2 cellular contexts compared by ENCODE assay signal in the genomic region with DNA sequence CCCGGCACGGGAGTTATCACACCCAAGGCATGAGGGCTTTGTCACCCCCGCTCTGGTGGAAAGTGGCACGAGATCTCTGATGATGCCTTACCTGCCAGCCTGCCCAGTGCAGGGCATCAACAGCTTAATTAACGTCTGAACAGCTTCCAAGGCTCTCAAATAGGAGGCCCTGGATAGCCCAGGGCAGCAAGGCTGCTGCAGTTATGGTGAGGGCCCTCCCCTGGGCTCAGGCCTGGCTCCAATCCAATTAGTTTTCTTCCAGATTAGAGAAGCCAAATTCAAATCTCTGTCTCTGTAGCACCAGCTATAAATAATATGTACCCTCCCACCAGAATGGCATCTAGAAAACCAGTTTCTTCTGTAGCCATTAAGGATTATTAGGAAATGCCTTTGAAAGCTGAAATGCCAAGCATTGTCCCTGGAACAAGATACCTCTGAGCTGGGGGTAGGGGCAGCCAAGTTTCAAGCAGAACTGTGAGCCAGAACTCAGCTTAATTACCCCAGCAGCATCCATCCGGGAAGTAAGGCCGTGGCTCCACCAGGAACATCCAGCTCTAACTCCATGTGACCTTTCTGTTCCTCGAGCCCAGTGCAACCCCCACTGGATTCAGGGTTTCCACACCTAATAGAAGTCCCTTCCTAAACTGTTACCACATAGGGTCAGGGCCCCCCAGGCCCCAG.
TF ChIP-seq lines count a peak whose summit lies in the region.

No MANE protein-coding gene starts in this region.

TF ChIP-seq in GM23338, 12 proteins besides CTCF, POLR2A, EP300 and RAD21 (continued from another document):
- TF ChIP-seq, protein P1, sequence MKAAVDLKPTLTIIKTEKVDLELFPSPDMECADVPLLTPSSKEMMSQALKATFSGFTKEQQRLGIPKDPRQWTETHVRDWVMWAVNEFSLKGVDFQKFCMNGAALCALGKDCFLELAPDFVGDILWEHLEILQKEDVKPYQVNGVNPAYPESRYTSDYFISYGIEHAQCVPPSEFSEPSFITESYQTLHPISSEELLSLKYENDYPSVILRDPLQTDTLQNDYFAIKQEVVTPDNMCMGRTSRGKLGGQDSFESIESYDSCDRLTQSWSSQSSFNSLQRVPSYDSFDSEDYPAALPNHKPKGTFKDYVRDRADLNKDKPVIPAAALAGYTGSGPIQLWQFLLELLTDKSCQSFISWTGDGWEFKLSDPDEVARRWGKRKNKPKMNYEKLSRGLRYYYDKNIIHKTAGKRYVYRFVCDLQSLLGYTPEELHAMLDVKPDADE (IDR thresholded peaks at IDR 0.05) = no peak
- no peak for TF ChIP-seq ZNF331 (CRISPR knock-in tag; IDR thresholded peaks at IDR 0.05; ENCODE audit: low read depth)
- no peak for TF ChIP-seq STAT1 (IDR thresholded peaks at IDR 0.05; ENCODE audit: unreplicated experiment)
- no peak for TF ChIP-seq ZNF114 (CRISPR knock-in tag; IDR thresholded peaks at IDR 0.05)
- TF ChIP-seq, protein P2, sequence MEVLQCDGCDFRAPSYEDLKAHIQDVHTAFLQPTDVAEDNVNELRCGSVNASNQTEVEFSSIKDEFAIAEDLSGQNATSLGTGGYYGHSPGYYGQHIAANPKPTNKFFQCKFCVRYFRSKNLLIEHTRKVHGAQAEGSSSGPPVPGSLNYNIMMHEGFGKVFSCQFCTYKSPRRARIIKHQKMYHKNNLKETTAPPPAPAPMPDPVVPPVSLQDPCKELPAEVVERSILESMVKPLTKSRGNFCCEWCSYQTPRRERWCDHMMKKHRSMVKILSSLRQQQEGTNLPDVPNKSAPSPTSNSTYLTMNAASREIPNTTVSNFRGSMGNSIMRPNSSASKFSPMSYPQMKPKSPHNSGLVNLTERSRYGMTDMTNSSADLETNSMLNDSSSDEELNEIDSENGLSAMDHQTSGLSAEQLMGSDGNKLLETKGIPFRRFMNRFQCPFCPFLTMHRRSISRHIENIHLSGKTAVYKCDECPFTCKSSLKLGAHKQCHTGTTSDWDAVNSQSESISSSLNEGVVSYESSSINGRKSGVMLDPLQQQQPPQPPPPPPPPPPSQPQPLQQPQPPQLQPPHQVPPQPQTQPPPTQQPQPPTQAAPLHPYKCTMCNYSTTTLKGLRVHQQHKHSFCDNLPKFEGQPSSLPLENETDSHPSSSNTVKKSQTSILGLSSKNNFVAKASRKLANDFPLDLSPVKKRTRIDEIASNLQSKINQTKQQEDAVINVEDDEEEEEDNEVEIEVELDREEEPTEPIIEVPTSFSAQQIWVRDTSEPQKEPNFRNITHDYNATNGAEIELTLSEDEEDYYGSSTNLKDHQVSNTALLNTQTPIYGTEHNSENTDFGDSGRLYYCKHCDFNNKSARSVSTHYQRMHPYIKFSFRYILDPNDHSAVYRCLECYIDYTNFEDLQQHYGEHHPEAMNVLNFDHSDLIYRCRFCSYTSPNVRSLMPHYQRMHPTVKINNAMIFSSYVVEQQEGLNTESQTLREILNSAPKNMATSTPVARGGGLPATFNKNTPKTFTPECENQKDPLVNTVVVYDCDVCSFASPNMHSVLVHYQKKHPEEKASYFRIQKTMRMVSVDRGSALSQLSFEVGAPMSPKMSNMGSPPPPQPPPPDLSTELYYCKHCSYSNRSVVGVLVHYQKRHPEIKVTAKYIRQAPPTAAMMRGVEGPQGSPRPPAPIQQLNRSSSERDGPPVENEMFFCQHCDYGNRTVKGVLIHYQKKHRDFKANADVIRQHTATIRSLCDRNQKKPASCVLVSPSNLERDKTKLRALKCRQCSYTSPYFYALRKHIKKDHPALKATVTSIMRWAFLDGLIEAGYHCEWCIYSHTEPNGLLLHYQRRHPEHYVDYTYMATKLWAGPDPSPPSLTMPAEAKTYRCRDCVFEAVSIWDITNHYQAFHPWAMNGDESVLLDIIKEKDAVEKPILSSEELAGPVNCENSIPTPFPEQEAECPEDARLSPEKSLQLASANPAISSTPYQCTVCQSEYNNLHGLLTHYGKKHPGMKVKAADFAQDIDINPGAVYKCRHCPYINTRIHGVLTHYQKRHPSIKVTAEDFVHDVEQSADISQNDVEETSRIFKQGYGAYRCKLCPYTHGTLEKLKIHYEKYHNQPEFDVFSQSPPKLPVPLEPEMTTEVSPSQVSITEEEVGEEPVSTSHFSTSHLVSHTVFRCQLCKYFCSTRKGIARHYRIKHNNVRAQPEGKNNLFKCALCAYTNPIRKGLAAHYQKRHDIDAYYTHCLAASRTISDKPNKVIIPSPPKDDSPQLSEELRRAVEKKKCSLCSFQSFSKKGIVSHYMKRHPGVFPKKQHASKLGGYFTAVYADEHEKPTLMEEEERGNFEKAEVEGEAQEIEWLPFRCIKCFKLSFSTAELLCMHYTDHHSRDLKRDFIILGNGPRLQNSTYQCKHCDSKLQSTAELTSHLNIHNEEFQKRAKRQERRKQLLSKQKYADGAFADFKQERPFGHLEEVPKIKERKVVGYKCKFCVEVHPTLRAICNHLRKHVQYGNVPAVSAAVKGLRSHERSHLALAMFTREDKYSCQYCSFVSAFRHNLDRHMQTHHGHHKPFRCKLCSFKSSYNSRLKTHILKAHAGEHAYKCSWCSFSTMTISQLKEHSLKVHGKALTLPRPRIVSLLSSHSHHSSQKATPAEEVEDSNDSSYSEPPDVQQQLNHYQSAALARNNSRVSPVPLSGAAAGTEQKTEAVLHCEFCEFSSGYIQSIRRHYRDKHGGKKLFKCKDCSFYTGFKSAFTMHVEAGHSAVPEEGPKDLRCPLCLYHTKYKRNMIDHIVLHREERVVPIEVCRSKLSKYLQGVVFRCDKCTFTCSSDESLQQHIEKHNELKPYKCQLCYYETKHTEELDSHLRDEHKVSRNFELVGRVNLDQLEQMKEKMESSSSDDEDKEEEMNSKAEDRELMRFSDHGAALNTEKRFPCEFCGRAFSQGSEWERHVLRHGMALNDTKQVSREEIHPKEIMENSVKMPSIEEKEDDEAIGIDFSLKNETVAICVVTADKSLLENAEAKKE (CRISPR knock-in tag; IDR thresholded peaks at IDR 0.05) = no peak
- TF ChIP-seq EZH2 (IDR thresholded peaks at IDR 0.05; ENCODE audit: low read depth, unreplicated experiment) = no peak
- TF ChIP-seq POLR2AphosphoS5 (IDR thresholded peaks at IDR 0.05; ENCODE audit: low read depth) = no peak
- no peak for TF ChIP-seq JUNB (IDR thresholded peaks at IDR 0.05; ENCODE audit: unreplicated experiment)
- TF ChIP-seq EZH2phosphoT487 (IDR thresholded peaks at IDR 0.05; ENCODE audit: unreplicated experiment) = no peak
- TF ChIP-seq NANOG (IDR thresholded peaks at IDR 0.05; ENCODE audit: borderline replicate concordance) = no peak

TF ChIP-seq in SK-N-SH treated with all-trans-retinoic acid at 6 μM for 48 hours, 23 proteins besides CTCF, POLR2A, EP300 and RAD21 (continued from another document):
- TF ChIP-seq TSHZ2 (CRISPR knock-in tag; IDR thresholded peaks at IDR 0.05) (no peak), TCF4 (CRISPR knock-in tag; IDR thresholded peaks at IDR 0.05; ENCODE audit: borderline replicate concordance) (no peak), ZNF70 (CRISPR knock-in tag; IDR thresholded peaks at IDR 0.05) (no peak)
